12 cellular contexts compared by ENCODE assay signal in the genomic region with DNA sequence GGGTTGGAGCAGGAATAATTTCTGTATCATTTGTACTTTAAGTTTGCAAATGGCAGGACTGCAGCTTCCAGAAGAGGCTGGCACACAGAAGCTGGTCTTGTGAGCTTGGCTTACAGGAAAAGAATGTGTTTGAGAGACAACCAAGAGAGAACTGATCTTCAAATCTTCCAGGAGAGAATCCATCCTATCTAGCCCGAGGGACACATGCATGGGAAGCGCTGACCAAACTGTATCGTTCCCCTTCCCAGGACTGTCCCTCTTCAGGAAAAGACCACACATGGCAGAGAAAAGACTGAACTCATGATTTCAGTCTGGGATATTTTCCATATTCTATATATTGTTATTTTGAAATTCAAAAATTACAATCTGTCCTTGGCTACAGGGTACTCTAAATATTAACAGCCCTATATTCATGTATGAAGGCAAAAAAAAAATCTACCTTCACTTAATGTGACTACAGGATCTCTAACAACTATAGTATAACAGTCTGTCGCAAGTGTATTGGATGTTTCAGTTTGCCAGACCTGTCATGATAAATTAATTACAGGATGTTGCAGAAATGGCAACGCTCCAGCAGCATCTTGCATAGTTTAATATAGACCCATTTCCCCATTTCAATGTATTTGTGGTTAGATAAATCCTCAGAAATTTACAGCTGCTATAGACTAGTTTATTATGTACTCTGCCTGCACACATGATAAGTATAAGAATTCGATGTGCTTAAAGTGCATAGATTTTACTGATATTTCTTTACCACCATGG.
DNase-seq lines count a peak whose midpoint lies in the region; ATAC-seq, FAIRE-seq and TF ChIP-seq lines count a peak whose summit lies in the region.
"Had no signal": no experiment of that assay in that cellular context is flagged by ENCODE, and none has a peak within 500 bp of the region (broad histone marks: within the 10 kb centered on the region; RNA-seq: fewer than 3 reads in every experiment).

No MANE protein-coding gene starts in this region.

- no peak overlapping the region for H2AFZ ChIP-seq in SK-N-SH (ENCODE audit: low read depth)
- H2AFZ ChIP-seq: GM23338 had no signal

- TF ChIP-seq CTCF in SK-N-SH (IDR thresholded peaks at IDR 0.05): no peak

- H3F3A ChIP-seq in SK-N-SH (replicated peaks; ENCODE audit: insufficient read depth): peaks cover 4% of the 10 kb centered on the region

- H3K4me3 ChIP-seq in SK-N-SH (ENCODE audit: low read depth in 2 of 2, low read length in 1 of 2) (no peak overlapping the region), small intestine (ENCODE audit: low read depth in 1 of 2, low read length in 2 of 2) (no peak overlapping the region)
- H3K4me3 ChIP-seq: GM23338 had no signal

- H3K36me3 ChIP-seq in SK-N-SH (replicated peaks in 1 of 2; ENCODE audit: control insufficient read depth in 1 of 2, insufficient read depth in 2 of 2, low read length in 1 of 2) (peaks cover 0 to 15% of the 10 kb centered on the region in 2 experiments), small intestine (ENCODE audit: control insufficient read depth in 2 of 2, insufficient read depth in 2 of 2, low read length in 2 of 2) (no peaks in the 10 kb centered on the region)

- H3K9me3 ChIP-seq in SK-N-SH: no peaks in the 10 kb centered on the region
- H3K9me3 ChIP-seq in small intestine (ENCODE audit: control insufficient read depth, low read depth): no peaks in the 10 kb centered on the region

- CTCF ChIA-PET in SK-N-SH (lab: Yijun Ruan, JAX): interaction anchor here (1.0 kb wide), 1 partner anchor 141 kb away, joined by 3 read pairs; no protein-coding TSS in a partner anchor

- no peak for FAIRE-seq in small intestine (lab: Jason Lieb, UNC)

- no peaks in the 10 kb centered on the region for H3K27me3 ChIP-seq in SK-N-SH (ENCODE audit: insufficient read depth)
- H3K27me3 ChIP-seq in small intestine (ENCODE audit: control insufficient read depth in 2 of 2, insufficient read depth in 2 of 2, low read length in 2 of 2): no peaks in the 10 kb centered on the region

- peak overlapping the region in 1 of 2 experiments; percentile 66; a peak in 1 of 4 replicates for H3K27ac ChIP-seq in SK-N-SH (ENCODE audit: low read depth in 2 of 2, low read length in 1 of 2)
- H3K27ac ChIP-seq in small intestine (ENCODE audit: low read depth in 1 of 2, low read length in 1 of 2): no peak overlapping the region

- no peak for TF ChIP-seq RAD21 in SK-N-SH (IDR thresholded peaks at IDR 0.05; ENCODE audit: low read length)

- no peak for ATAC-seq in GM19467 (IDR thresholded peaks at IDR 0.05; ENCODE audit: unreplicated experiment)
- no peak for ATAC-seq in HG02571 (IDR thresholded peaks at IDR 0.05; ENCODE audit: unreplicated experiment)
- ATAC-seq: activated naive CD4-positive, alpha-beta T cell treated with anti-CD3 and anti-CD28 coated beads, Interleukin-2, amount 50 U/mL, for 72 hours; GM23338 had no signal

- no peaks in the 10 kb centered on the region for H3K9me2 ChIP-seq in SK-N-SH

- H3K79me2 ChIP-seq in SK-N-SH (ENCODE audit: insufficient read depth): no peaks in the 10 kb centered on the region

- H3K9ac ChIP-seq in SK-N-SH: no peak overlapping the region

- no peaks in the 10 kb centered on the region for H4K20me1 ChIP-seq in SK-N-SH (ENCODE audit: insufficient read depth)

- DNase-seq in EH (ENCODE audit: low read depth) (peak; percentile 57), LHCN-M2 (ENCODE audit: low read depth) (peak; percentile 8), SK-N-SH (peak; percentile 27), iris pigment epithelial cell (ENCODE audit: low read depth) (peak; percentile 74), NCI-H2107 treated with DMSO at 0.1 percent for 48 hours (lab: John Stamatoyannopoulos, UW; ENCODE audit: unreplicated experiment) (no peak), small intestine (no peak)
- DNase-seq: activated CD4-positive, alpha-beta T cell treated with anti-CD3 and anti-CD28 coated beads, Interleukin-2, amount 10 ng/mL, durations not matched to agents 24 days and 14 days; NCI-H1436 treated with DMSO at 0.1 percent for 48 hours had no signal

- no peak overlapping the region; the same call in 1 of the 2 replicates for H3K4me2 ChIP-seq in SK-N-SH
- H3K4me2 ChIP-seq: GM23338 had no signal

- peak; percentile 33 to 41; a peak in 2 of 4 replicates for TF ChIP-seq EP300 in SK-N-SH (IDR thresholded peaks at IDR 0.05; ENCODE audit: borderline replicate concordance in 1 of 2, low read depth in 1 of 2, low read length in 1 of 2)

- H3K4me1 ChIP-seq in SK-N-SH (ENCODE audit: control insufficient read depth in 1 of 2, insufficient read depth in 2 of 2, low read depth in 1 of 2, low read length in 1 of 2) (peaks cover 4% of the 10 kb centered on the region in 2 experiments; a peak in 3 of 4 replicates), small intestine (ENCODE audit: control insufficient read depth in 2 of 2, insufficient read depth in 1 of 2, low read depth in 1 of 2, low read length in 1 of 2) (no peaks in the 10 kb centered on the region)

- 41% methylated on average over 6 of the region's 6 CpGs for WGBS in SK-N-SH (ENCODE audit: low lambda C conversion rate)
- WGBS in small intestine, 3 donors: 44 to 85% (median 78%) methylated on average over 6 of the region's 6 CpGs

- POLR2A ChIA-PET in SK-N-SH (lab: Yijun Ruan, JAX): no interaction called here

TF ChIP-seq in SK-N-SH, 30 proteins besides CTCF, POLR2A, EP300 and RAD21 (continues in another document):
- TF ChIP-seq SIN3A (IDR thresholded peaks at IDR 0.05; ENCODE audit: borderline replicate concordance, low read depth, low read length) (no peak), EZH2phosphoT487 (IDR thresholded peaks at IDR 0.05; ENCODE audit: borderline replicate concordance, low read depth) (no peak), FOXJ3 (CRISPR knock-in tag; IDR thresholded peaks at IDR 0.05) (no peak), POLR2AphosphoS5 (IDR thresholded peaks at IDR 0.05; ENCODE audit: low read depth, low read length) (no peak), JUND (IDR thresholded peaks at IDR 0.05) (0 out of 2 replicates have a peak, but pooled peaks have one; percentile 17), GABPA (IDR thresholded peaks at IDR 0.05; ENCODE audit: low read depth) (no peak), NFIC (IDR thresholded peaks at IDR 0.05; ENCODE audit: borderline replicate concordance) (peak; percentile 77), CHD2 (IDR thresholded peaks at IDR 0.05; ENCODE audit: low read length, partially characterized antibody) (peak; percentile 19), RFX5 (IDR thresholded peaks at IDR 0.05; ENCODE audit: low read length) (no peak), NRF1 (IDR thresholded peaks at IDR 0.05; ENCODE audit: low read depth, low read length) (no peak), ELF1 (IDR thresholded peaks at IDR 0.05) (no peak), MXI1 (IDR thresholded peaks at IDR 0.05; ENCODE audit: low read depth, low read length) (no peak), TAF1 (IDR thresholded peaks at IDR 0.05; ENCODE audit: borderline replicate concordance, low read depth, low read length) (no peak), GATA2 (CRISPR knock-in tag; IDR thresholded peaks at IDR 0.05) (no peak), MEF2A (IDR thresholded peaks at IDR 0.05; ENCODE audit: borderline replicate concordance, low read depth) (no peak), FOSL2 (IDR thresholded peaks at IDR 0.05; ENCODE audit: borderline replicate concordance, low read depth) (no peak), RXRA (IDR thresholded peaks at IDR 0.05; ENCODE audit: borderline replicate concordance, low read depth) (no peak)
- TF ChIP-seq, protein P1, sequence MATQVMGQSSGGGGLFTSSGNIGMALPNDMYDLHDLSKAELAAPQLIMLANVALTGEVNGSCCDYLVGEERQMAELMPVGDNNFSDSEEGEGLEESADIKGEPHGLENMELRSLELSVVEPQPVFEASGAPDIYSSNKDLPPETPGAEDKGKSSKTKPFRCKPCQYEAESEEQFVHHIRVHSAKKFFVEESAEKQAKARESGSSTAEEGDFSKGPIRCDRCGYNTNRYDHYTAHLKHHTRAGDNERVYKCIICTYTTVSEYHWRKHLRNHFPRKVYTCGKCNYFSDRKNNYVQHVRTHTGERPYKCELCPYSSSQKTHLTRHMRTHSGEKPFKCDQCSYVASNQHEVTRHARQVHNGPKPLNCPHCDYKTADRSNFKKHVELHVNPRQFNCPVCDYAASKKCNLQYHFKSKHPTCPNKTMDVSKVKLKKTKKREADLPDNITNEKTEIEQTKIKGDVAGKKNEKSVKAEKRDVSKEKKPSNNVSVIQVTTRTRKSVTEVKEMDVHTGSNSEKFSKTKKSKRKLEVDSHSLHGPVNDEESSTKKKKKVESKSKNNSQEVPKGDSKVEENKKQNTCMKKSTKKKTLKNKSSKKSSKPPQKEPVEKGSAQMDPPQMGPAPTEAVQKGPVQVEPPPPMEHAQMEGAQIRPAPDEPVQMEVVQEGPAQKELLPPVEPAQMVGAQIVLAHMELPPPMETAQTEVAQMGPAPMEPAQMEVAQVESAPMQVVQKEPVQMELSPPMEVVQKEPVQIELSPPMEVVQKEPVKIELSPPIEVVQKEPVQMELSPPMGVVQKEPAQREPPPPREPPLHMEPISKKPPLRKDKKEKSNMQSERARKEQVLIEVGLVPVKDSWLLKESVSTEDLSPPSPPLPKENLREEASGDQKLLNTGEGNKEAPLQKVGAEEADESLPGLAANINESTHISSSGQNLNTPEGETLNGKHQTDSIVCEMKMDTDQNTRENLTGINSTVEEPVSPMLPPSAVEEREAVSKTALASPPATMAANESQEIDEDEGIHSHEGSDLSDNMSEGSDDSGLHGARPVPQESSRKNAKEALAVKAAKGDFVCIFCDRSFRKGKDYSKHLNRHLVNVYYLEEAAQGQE (IDR thresholded peaks at IDR 0.05; ENCODE audit: low read depth, low read length): no peak
- TF ChIP-seq, protein P2, sequence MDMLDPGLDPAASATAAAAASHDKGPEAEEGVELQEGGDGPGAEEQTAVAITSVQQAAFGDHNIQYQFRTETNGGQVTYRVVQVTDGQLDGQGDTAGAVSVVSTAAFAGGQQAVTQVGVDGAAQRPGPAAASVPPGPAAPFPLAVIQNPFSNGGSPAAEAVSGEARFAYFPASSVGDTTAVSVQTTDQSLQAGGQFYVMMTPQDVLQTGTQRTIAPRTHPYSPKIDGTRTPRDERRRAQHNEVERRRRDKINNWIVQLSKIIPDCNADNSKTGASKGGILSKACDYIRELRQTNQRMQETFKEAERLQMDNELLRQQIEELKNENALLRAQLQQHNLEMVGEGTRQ (IDR thresholded peaks at IDR 0.05; ENCODE audit: borderline replicate concordance, low read depth, low read length): no peak
- TF ChIP-seq, protein P3, sequence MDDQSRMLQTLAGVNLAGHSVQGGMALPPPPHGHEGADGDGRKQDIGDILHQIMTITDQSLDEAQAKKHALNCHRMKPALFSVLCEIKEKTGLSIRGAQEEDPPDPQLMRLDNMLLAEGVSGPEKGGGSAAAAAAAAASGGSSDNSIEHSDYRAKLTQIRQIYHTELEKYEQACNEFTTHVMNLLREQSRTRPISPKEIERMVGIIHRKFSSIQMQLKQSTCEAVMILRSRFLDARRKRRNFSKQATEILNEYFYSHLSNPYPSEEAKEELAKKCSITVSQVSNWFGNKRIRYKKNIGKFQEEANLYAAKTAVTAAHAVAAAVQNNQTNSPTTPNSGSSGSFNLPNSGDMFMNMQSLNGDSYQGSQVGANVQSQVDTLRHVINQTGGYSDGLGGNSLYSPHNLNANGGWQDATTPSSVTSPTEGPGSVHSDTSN (IDR thresholded peaks at IDR 0.05): peak; percentile 89

Comparison
In these comparisons a context has a peak if more than half of its experiments do, and no peak if none do; other contexts are left out.
1. DNase-seq: peak in EH (single experiment), LHCN-M2 (single experiment), SK-N-SH (single experiment) and iris pigment epithelial cell (single experiment); none in NCI-H2107 treated with DMSO at 0.1 percent for 48 hours (single experiment) and small intestine (single experiment).